In the genomic region with DNA sequence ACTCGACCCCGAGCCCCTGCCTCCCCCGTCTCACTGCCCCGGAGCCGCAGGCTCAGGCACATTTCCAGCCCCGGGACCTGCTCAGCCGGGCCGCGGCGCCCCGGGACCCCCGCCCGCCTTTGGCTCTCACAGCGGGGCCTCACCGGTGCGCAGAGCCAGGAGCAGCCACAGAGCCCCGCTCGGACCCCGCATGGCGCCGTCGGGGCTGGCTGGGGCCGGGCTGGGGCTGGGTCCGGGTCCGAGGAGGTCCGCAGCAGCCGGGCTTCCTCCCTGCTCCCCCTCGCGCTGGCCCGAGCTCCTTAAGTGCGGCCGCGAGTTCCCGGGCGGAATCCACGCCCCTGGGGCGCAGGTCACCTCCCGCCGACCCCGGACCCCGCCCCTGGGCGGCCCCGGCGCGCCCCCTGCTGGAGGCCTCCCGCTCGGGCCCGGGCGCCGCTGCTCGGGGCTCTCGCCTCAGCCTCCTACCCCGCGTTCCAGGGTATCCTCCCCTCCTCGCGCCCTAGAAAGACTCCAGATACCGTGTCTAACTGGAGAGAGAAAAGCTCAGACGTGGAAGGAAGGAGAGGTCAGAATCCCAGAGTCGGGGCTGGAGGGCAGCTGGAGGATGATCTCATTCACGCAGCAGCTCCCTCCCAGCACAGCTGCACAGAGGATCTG, we compare ENCODE assay signal across 8 cellular contexts. TPM values are rescaled to one million over a fixed set of nuclear protein-coding genes. Genes with fewer than 3 reads are reported as not detected.
DNase-seq lines count a peak whose midpoint lies in the region; ATAC-seq and TF ChIP-seq lines count a peak whose summit lies in the region.

A gene (minus strand): TSS at position 307 of the 657 bp plus-strand sequence. CDS start 115 bp downstream, at position 192.

- H3K4me1 ChIP-seq in HUES6 (ENCODE audit: control insufficient read depth, insufficient read depth, low read length) = peaks cover 7% of the 10 kb centered on the region; the same call in 1 of the 2 replicates
- H3K4me1 ChIP-seq in left ventricle myocardium inferior = peaks cover 37% of the 10 kb centered on the region

- no peak within 1 kb of the TSS for H3K27ac Mint-ChIP-seq in activated naive CD4-positive, alpha-beta T cell treated with anti-CD3 and anti-CD28 coated beads, Interleukin-2, amount 50 U/mL, for 72 hours

- H3K9ac ChIP-seq in HUES6 (ENCODE audit: low read length) = peak within 1 kb of the TSS; percentile 56

- ATAC-seq in SK-N-SH treated with all-trans-retinoic acid at 6 μM for 48 hours (peak; percentile 77), GM18520 (IDR thresholded peaks at IDR 0.05; ENCODE audit: unreplicated experiment) (no peak)
- ATAC-seq in activated naive CD4-positive, alpha-beta T cell treated with anti-CD3 and anti-CD28 coated beads, Interleukin-2, amount 50 U/mL, for 72 hours = peak; percentile 86 to 87

- peaks cover 0 to under 1% of the 10 kb centered on the region in 2 donors for H3K36me3 Mint-ChIP-seq in activated naive CD4-positive, alpha-beta T cell treated with anti-CD3 and anti-CD28 coated beads, Interleukin-2, amount 50 U/mL, for 72 hours

- DNase-seq in DMS53 (lab: John Stamatoyannopoulos, UW) (peak; percentile 83), GM20000 (ENCODE audit: low spot score) (peak; percentile 99), left ventricle myocardium inferior (peak; percentile 68), skeletal muscle cell (ENCODE audit: low read depth) (peak; percentile 33)
- DNase-seq in activated naive CD4-positive, alpha-beta T cell treated with anti-CD3 and anti-CD28 coated beads, Interleukin-2, amount 50 U/mL, for 72 hours (ENCODE audit: low spot score in 2 of 2) = peak; percentile 76 to 95

- TF ChIP-seq CTCF in GM20000 (IDR thresholded peaks at IDR 0.05; ENCODE audit: extremely low read depth, missing control alignments) (peak; percentile 58), left ventricle myocardium inferior (IDR thresholded peaks at IDR 0.05; ENCODE audit: borderline replicate concordance) (peak; percentile 83)

- H3K27me3 ChIP-seq in HUES6 (ENCODE audit: control insufficient read depth, insufficient read depth, low read length) (peaks cover 14% of the 10 kb centered on the region), left ventricle myocardium inferior (ENCODE audit: low read depth) (peaks cover 18% of the 10 kb centered on the region)

- intact Hi-C loops in left ventricle myocardium inferior (cut with micrococcal nuclease) = no loop called here

- H3K9me3 Mint-ChIP-seq in activated naive CD4-positive, alpha-beta T cell treated with anti-CD3 and anti-CD28 coated beads, Interleukin-2, amount 50 U/mL, for 72 hours = peaks cover 0 to under 1% of the 10 kb centered on the region in 2 donors

- H3K27ac ChIP-seq in HUES6 (ENCODE audit: low read depth, low read length) (no peak within 1 kb of the TSS; the same call in 1 of the 2 replicates), left ventricle myocardium inferior (replicated peaks) (peak within 1 kb of the TSS; percentile 78)

- H3K36me3 ChIP-seq in HUES6 (ENCODE audit: control insufficient read depth, insufficient read depth, low read length) (no peaks in the 10 kb centered on the region), left ventricle myocardium inferior (no peaks in the 10 kb centered on the region)

- no peaks in the 10 kb centered on the region for H3K9me3 ChIP-seq in HUES6 (ENCODE audit: control insufficient read depth, insufficient read depth, low read depth, low read length)
- H3K9me3 ChIP-seq in left ventricle myocardium inferior (replicated peaks) = no peaks in the 10 kb centered on the region

- H3K4me3 ChIP-seq in HUES6 (ENCODE audit: low read depth, low read length) (peak within 1 kb of the TSS; percentile 69), left ventricle myocardium inferior (peak within 1 kb of the TSS; percentile 70), skeletal muscle cell (ENCODE audit: low read depth, low read length) (peak within 1 kb of the TSS; percentile 49)

TF ChIP-seq in SK-N-SH treated with all-trans-retinoic acid at 6 μM for 48 hours, 23 proteins besides CTCF, POLR2A, EP300 and RAD21:
- peak; percentile 72; the same call in 1 of the 2 replicates for TF ChIP-seq GLIS3 (CRISPR knock-in tag; IDR thresholded peaks at IDR 0.05)
- peak; percentile 75 for TF ChIP-seq ZNF70 (CRISPR knock-in tag; IDR thresholded peaks at IDR 0.05)
- TF ChIP-seq ARNTL (CRISPR knock-in tag; IDR thresholded peaks at IDR 0.05; ENCODE audit: borderline replicate concordance, low read depth) = no peak
- TF ChIP-seq, protein P1, sequence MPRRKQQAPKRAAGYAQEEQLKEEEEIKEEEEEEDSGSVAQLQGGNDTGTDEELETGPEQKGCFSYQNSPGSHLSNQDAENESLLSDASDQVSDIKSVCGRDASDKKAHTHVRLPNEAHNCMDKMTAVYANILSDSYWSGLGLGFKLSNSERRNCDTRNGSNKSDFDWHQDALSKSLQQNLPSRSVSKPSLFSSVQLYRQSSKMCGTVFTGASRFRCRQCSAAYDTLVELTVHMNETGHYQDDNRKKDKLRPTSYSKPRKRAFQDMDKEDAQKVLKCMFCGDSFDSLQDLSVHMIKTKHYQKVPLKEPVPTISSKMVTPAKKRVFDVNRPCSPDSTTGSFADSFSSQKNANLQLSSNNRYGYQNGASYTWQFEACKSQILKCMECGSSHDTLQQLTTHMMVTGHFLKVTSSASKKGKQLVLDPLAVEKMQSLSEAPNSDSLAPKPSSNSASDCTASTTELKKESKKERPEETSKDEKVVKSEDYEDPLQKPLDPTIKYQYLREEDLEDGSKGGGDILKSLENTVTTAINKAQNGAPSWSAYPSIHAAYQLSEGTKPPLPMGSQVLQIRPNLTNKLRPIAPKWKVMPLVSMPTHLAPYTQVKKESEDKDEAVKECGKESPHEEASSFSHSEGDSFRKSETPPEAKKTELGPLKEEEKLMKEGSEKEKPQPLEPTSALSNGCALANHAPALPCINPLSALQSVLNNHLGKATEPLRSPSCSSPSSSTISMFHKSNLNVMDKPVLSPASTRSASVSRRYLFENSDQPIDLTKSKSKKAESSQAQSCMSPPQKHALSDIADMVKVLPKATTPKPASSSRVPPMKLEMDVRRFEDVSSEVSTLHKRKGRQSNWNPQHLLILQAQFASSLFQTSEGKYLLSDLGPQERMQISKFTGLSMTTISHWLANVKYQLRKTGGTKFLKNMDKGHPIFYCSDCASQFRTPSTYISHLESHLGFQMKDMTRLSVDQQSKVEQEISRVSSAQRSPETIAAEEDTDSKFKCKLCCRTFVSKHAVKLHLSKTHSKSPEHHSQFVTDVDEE (CRISPR knock-in tag; IDR thresholded peaks at IDR 0.05) = 0 out of 2 replicates have a peak, but pooled peaks have one; percentile 28
TF ChIP-seq in SK-N-SH treated with all-trans-retinoic acid at 6 μM for 48 hours: peak in this region for 3.

RNA-seq across cellular contexts. Expression of the gene that starts here (rescaled TPM):
- total RNA-seq in activated naive CD4-positive, alpha-beta T cell treated with anti-CD3 and anti-CD28 coated beads, Interleukin-2, amount 50 U/mL, for 72 hours = 10 to 100 TPM in 1 of 2 donors, 1 to 10 TPM in 1; 7.3 to 11.4 TPM
- 9.6 TPM for total RNA-seq in left ventricle myocardium inferior

Comparison
In these comparisons a context has a peak if more than half of its experiments do, and no peak if none do; other contexts are left out.
1. DNase-seq: peak in every context shown above with its lines; median percentile 99 in GM20000; 86 in activated naive CD4-positive, alpha-beta T cell treated with anti-CD3 and anti-CD28 coated beads, Interleukin-2, amount 50 U/mL, for 72 hours; 83 in DMS53; 68 in left ventricle myocardium inferior; 33 in skeletal muscle cell.